Comparison of ENCODE assay signal across 11 cellular contexts in the genomic region with DNA sequence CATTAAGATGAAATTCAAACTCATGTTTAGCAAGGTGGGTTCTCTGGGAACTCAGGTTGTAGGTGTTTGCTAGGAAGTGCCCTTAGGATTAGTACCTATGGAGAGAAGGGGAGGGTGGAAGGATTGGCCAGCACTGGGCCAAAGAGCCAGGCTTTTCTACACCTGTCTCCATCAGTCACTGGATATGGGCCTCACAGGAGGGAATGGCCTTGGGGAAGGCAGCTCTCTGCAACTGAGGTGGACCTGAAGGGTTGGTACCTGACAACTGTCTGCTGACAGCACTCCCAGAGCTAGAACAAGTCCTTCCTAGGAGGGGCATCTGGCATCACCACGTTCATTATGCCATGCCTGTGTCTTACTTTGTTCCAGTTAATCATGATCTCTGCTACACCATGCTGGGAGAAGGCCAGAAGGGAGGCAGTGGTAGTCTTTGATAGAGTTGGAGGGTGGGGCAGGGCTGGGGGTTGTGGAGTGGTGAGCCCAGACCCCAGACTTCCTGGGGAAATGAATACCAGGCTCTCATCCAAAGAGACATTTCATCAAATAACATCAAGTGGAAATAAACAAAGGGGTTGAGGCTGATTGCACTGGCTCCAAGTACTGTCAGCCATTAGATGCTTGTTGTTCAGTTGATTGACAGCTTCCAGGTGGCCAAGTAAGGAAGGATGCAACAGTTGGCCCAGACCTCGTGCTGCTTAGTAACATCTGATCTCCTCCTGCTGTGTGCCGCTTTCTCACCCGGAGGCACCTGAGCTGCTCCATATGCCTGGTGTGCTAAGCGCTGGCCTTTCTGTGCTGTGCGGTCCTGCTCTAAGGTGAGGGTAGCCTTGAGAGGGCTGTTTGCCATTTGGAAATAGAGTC.
"Had no signal": no experiment of that assay in that cellular context is flagged by ENCODE, and none has a peak within 500 bp of the region (broad histone marks: within the 10 kb centered on the region; RNA-seq: fewer than 3 reads in every experiment).

No MANE protein-coding gene starts in this region.

- H3K27me3 ChIP-seq: breast epithelium, vagina had no signal

- H3K4me1 ChIP-seq: breast epithelium, tibial artery, vagina had no signal

- H3K36me3 ChIP-seq: breast epithelium, tibial artery, vagina had no signal

- H3K27ac ChIP-seq: breast epithelium, epithelial cell of prostate, tibial artery, vagina had no signal

- DNase-seq: activated CD4-positive, alpha-beta T cell treated with anti-CD3 and anti-CD28 coated beads, Interleukin-2, amount 50 U/mL, for 4 hours; activated naive CD4-positive, alpha-beta T cell treated with Interleukin-2 at 50 U/mL for 16 hours; activated naive CD8-positive, alpha-beta T cell treated with anti-CD3 and anti-CD28 coated beads, Interleukin-2, amount 50 U/mL, for 24 hours; aorta; foreskin melanocyte; nucleus accumbens; stimulated activated naive CD4-positive, alpha-beta T cell; tibial artery had no signal

- H3K4me3 ChIP-seq: breast epithelium, tibial artery, vagina had no signal

- H3K9me3 ChIP-seq: vagina had no signal
